8 cellular contexts compared by ENCODE assay signal in the genomic region with DNA sequence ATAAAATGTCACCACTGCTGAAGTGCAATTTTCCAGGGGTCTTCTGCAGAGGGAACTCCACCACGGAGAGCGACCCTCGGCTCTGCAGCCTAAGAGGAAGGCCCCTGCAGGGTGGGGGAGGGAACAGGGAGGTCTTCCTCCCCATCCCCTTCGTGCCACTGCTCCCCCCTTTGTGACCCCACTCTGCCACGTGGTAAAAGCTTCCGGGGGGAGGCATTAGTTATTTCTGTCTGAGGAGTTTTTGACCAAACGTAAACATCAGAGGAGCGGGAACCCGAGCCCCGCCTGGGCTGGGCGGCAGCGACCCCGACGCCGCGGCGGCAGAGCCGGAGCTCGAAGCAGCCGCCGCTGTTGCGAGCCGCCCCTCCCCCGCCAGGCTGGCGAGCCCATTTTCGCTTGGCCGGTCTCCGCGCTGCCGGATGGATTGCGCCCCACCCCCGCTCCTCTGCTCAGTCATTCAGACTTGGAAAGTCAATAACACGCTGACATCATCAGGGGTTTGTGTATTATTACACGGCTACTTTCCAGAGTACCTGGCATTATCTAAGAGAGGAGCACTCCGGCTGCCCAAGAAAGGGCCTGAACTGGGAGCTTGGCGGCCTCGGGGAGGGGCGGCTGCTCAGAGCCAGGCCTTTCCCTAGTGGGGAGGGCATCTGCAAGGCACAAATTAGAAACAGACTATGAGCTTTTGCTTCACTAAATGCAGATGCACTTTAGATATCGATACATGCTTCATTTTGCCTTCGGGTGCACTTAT.
DNase-seq lines count a peak whose midpoint lies in the region; ATAC-seq and TF ChIP-seq lines count a peak whose summit lies in the region.

No MANE protein-coding gene starts in this region.

- TF ChIP-seq CTCF in fibroblast of mammary gland (conservative IDR thresholded peaks at IDR 0.05; ENCODE audit: control insufficient read depth, insufficient read depth, low read depth, low read length) = no peak
- TF ChIP-seq CTCF in natural killer cell (IDR thresholded peaks at IDR 0.05) = no peak

- peak; percentile 97 for DNase-seq in Daoy (ENCODE audit: low read depth)
- DNase-seq in GOT3 (lab: John Stamatoyannopoulos, UW) = peak; percentile 93
- peak; percentile 99 for DNase-seq in LHCN-M2 (ENCODE audit: low read depth)
- DNase-seq in RPMI7951 (ENCODE audit: low read depth) = peak; percentile 99
- DNase-seq in activated T-helper 2 cell treated with anti-CD3 and anti-CD28 coated beads, Interferon-gamma antibody, Interleukin-2, Interleukin-4, amounts not matched to agents 10 μg/mL and 5 μg/mL and 100 μg/mL, durations not matched to agents 14 hours and 24 hours and 36 hours (ENCODE audit: low spot score) = peak; percentile 93
- peak; percentile 99 for DNase-seq in fibroblast of mammary gland (ENCODE audit: low read depth)
- peak; percentile 97 for DNase-seq in natural killer cell
- peak; percentile 86 to 96 (median 94) for DNase-seq in stimulated activated naive CD4-positive, alpha-beta T cell (lab: John Stamatoyannopoulos, UW)

- intact Hi-C loops in activated T-helper 2 cell treated with anti-CD3 and anti-CD28 coated beads, Interferon-gamma antibody, Interleukin-2, Interleukin-4, amounts not matched to agents 10 μg/mL and 5 μg/mL and 100 μg/mL, durations not matched to agents 14 hours and 24 hours and 36 hours (cut with micrococcal nuclease) = loop anchor here (1.0 to 5.0 kb wide), 7 partner anchors 61 to 638 kb away; partner anchors contain the start of gene TBL1XR1
- intact Hi-C loops in natural killer cell (cut with micrococcal nuclease) = loop anchor here (1.0 to 5.0 kb wide), 6 partner anchors 161 to 320 kb away; no protein-coding TSS in a partner anchor

- peak overlapping the region; percentile 71 for H3K4me3 Mint-ChIP-seq in activated T-helper 2 cell treated with anti-CD3 and anti-CD28 coated beads, Interferon-gamma antibody, Interleukin-2, Interleukin-4, amounts not matched to agents 10 μg/mL and 5 μg/mL and 100 μg/mL, durations not matched to agents 14 hours and 24 hours and 36 hours (ENCODE audit: low read depth)
- H3K4me3 Mint-ChIP-seq in natural killer cell = peak overlapping the region; percentile 95

- H3K9me3 Mint-ChIP-seq in activated T-helper 2 cell treated with anti-CD3 and anti-CD28 coated beads, Interferon-gamma antibody, Interleukin-2, Interleukin-4, amounts not matched to agents 10 μg/mL and 5 μg/mL and 100 μg/mL, durations not matched to agents 14 hours and 24 hours and 36 hours = no peaks in the 10 kb centered on the region
- H3K9me3 Mint-ChIP-seq in natural killer cell = no peaks in the 10 kb centered on the region

- H3K27me3 Mint-ChIP-seq in activated T-helper 2 cell treated with anti-CD3 and anti-CD28 coated beads, Interferon-gamma antibody, Interleukin-2, Interleukin-4, amounts not matched to agents 10 μg/mL and 5 μg/mL and 100 μg/mL, durations not matched to agents 14 hours and 24 hours and 36 hours (ENCODE audit: low read depth) = peaks cover 2% of the 10 kb centered on the region
- no peaks in the 10 kb centered on the region for H3K27me3 Mint-ChIP-seq in natural killer cell (ENCODE audit: low read depth in 2 of 2)

- peaks cover 51% of the 10 kb centered on the region for H3K4me1 Mint-ChIP-seq in activated T-helper 2 cell treated with anti-CD3 and anti-CD28 coated beads, Interferon-gamma antibody, Interleukin-2, Interleukin-4, amounts not matched to agents 10 μg/mL and 5 μg/mL and 100 μg/mL, durations not matched to agents 14 hours and 24 hours and 36 hours (ENCODE audit: low read depth)
- peaks cover 43 to 63% of the 10 kb centered on the region in 2 donors for H3K4me1 Mint-ChIP-seq in natural killer cell

- peak overlapping the region; percentile 20 for H3K4me3 ChIP-seq in fibroblast of mammary gland (ENCODE audit: control insufficient read depth, low read depth, low read length)

- ATAC-seq in natural killer cell = peak; percentile 73 to 88 (median 74)

- H3K36me3 Mint-ChIP-seq in activated T-helper 2 cell treated with anti-CD3 and anti-CD28 coated beads, Interferon-gamma antibody, Interleukin-2, Interleukin-4, amounts not matched to agents 10 μg/mL and 5 μg/mL and 100 μg/mL, durations not matched to agents 14 hours and 24 hours and 36 hours (ENCODE audit: low read depth) = no peaks in the 10 kb centered on the region
- no peaks in the 10 kb centered on the region for H3K36me3 Mint-ChIP-seq in natural killer cell

- H3K27ac Mint-ChIP-seq in activated T-helper 2 cell treated with anti-CD3 and anti-CD28 coated beads, Interferon-gamma antibody, Interleukin-2, Interleukin-4, amounts not matched to agents 10 μg/mL and 5 μg/mL and 100 μg/mL, durations not matched to agents 14 hours and 24 hours and 36 hours = peak overlapping the region; percentile 91
- H3K27ac Mint-ChIP-seq in natural killer cell = peak overlapping the region; percentile 96 to 98

Comparison
In these comparisons a context has a peak if more than half of its experiments do, and no peak if none do; other contexts are left out.
1. Peak in every context shown above with its lines: DNase-seq, ATAC-seq and H3K4me3 ChIP-seq.